In the genomic region with DNA sequence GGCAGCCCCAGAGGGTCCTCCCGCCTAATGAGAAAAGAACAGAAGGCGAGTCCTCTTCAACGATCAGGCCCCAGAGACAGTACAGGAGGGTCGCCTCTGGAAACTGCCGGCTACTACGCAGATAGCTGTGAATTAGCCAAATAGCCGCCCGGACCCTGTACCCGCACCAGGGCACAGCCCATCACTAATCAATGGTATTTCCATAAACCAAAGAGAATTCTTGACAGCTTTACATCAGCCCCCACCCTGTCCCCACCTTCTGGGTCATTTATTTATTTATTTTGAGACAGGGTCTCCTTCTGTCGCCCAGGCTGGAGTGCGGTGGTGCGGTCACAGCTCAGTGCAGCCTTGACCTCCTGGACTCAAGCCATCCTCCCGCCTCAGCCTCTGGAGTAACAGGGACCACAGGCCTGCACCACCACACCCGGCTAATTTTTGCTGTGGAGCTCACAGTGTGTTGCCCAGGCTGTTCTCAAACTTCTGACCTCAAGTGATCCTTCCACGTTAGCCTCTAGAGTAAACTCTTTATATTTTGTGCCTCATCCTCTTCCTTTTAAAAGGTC, we compare ENCODE assay signal across 8 cellular contexts. TPM values are rescaled to one million over a fixed set of nuclear protein-coding genes. Genes with fewer than 3 reads are reported as not detected.
DNase-seq lines count a peak whose midpoint lies in the region; ATAC-seq and TF ChIP-seq lines count a peak whose summit lies in the region.

No MANE protein-coding gene starts in this region.

- H3K79me2 ChIP-seq in Loucy (ENCODE audit: insufficient read depth, low read length) (peaks cover 7% of the 10 kb centered on the region; the same call in 1 of the 2 replicates), neural progenitor cell (ENCODE audit: low read depth) (peaks cover 38% of the 10 kb centered on the region)

- H3K36me3 ChIP-seq in BLaER1 treated with 17β-estradiol and CSF1 and Interleukin-3, amounts not matched to agents 10 nM and 100 nM: no peaks in the 10 kb centered on the region
- H3K36me3 ChIP-seq in Loucy (ENCODE audit: insufficient read depth, low read length): no peaks in the 10 kb centered on the region
- no peaks in the 10 kb centered on the region for H3K36me3 ChIP-seq in effector memory CD4-positive, alpha-beta T cell (ENCODE audit: control insufficient read depth, insufficient read depth, low read length)
- no peaks in the 10 kb centered on the region for H3K36me3 ChIP-seq in neural progenitor cell

- no peak for ATAC-seq in HG02852 (IDR thresholded peaks at IDR 0.05; ENCODE audit: unreplicated experiment)

- H3K9me2 ChIP-seq in Loucy (replicated peaks; ENCODE audit: low read depth, low read length): no peaks in the 10 kb centered on the region

- H3F3A ChIP-seq in Loucy (ENCODE audit: low read depth): no peaks in the 10 kb centered on the region
- H3F3A ChIP-seq in neural progenitor cell (ENCODE audit: low read depth): peaks cover 9% of the 10 kb centered on the region

- peak overlapping the region; percentile 90 for H3K4me3 Mint-ChIP-seq in neural progenitor cell

- H3K36me3 Mint-ChIP-seq in neural progenitor cell: no peaks in the 10 kb centered on the region

- H3K9me3 Mint-ChIP-seq in neural progenitor cell: peaks cover 2% of the 10 kb centered on the region

- peak overlapping the region; percentile 81 to 98 (median 94) for H3K4me3 ChIP-seq in BLaER1 treated with 17β-estradiol and CSF1 and Interleukin-3, amounts not matched to agents 10 nM and 100 nM
- peak overlapping the region; percentile 80 for H3K4me3 ChIP-seq in Loucy (ENCODE audit: low read length, poor library complexity, severe bottlenecking)
- H3K4me3 ChIP-seq in effector memory CD4-positive, alpha-beta T cell (ENCODE audit: insufficient read depth, low read depth, low read length, poor library complexity, severe bottlenecking): peak overlapping the region; percentile 84
- peak overlapping the region; percentile 69 for H3K4me3 ChIP-seq in neural progenitor cell

- H3K27me3 Mint-ChIP-seq in neural progenitor cell (ENCODE audit: insufficient read depth, low read depth): peaks cover 8% of the 10 kb centered on the region

- peaks cover 16% of the 10 kb centered on the region for H3K4me1 Mint-ChIP-seq in neural progenitor cell

- H3K4me1 ChIP-seq in BLaER1 treated with 17β-estradiol and CSF1 and Interleukin-3, amounts not matched to agents 10 nM and 100 nM: peaks cover 55 to 65% (median 62%) of the 10 kb centered on the region in 10 experiments
- no peaks in the 10 kb centered on the region for H3K4me1 ChIP-seq in Loucy (ENCODE audit: insufficient read depth, low read length, poor library complexity, severe bottlenecking)
- H3K4me1 ChIP-seq in effector memory CD4-positive, alpha-beta T cell (ENCODE audit: control insufficient read depth, insufficient read depth, low read length, poor library complexity, severe bottlenecking): peaks cover 10% of the 10 kb centered on the region
- peaks cover 9% of the 10 kb centered on the region for H3K4me1 ChIP-seq in neural progenitor cell

- H3K9ac ChIP-seq in BLaER1 treated with 17β-estradiol and CSF1 and Interleukin-3, amounts not matched to agents 10 nM and 100 nM: peak overlapping the region; percentile 95 to 99 (median 99)
- peak overlapping the region; percentile 94 for H3K9ac ChIP-seq in Loucy (ENCODE audit: low read depth, low read length, poor library complexity, severe bottlenecking)
- peak overlapping the region; percentile 72 for H3K9ac ChIP-seq in neural progenitor cell

- TF ChIP-seq CTCF in Loucy (conservative IDR thresholded peaks at IDR 0.05; ENCODE audit: low read length) (no peak), neural progenitor cell (IDR thresholded peaks at IDR 0.05) (no peak)

- peak overlapping the region; percentile 97 to 100 (median 99) for H3K27ac ChIP-seq in BLaER1 treated with 17β-estradiol and CSF1 and Interleukin-3, amounts not matched to agents 10 nM and 100 nM
- peak overlapping the region; percentile 96 for H3K27ac ChIP-seq in effector memory CD4-positive, alpha-beta T cell (ENCODE audit: insufficient read depth, low read length, poor library complexity, severe bottlenecking)
- no peak overlapping the region for H3K27ac ChIP-seq in neural progenitor cell

- no peak overlapping the region; the same call in 1 of the 2 replicates for H2AFZ ChIP-seq in Loucy (ENCODE audit: low read length)
- peak overlapping the region; percentile 82 for H2AFZ ChIP-seq in neural progenitor cell (replicated peaks)

- H3K9me3 ChIP-seq in BLaER1 treated with 17β-estradiol and CSF1 and Interleukin-3, amounts not matched to agents 10 nM and 100 nM (replicated peaks in 1 of 11): peaks cover 0 to 11% (median 0%) of the 10 kb centered on the region in 11 experiments; a peak in 2 of 22 replicates
- H3K9me3 ChIP-seq in Loucy (ENCODE audit: insufficient read depth, low read depth, low read length): no peaks in the 10 kb centered on the region
- no peaks in the 10 kb centered on the region for H3K9me3 ChIP-seq in effector memory CD4-positive, alpha-beta T cell (ENCODE audit: control insufficient read depth, low read length)
- H3K9me3 ChIP-seq in neural progenitor cell (ENCODE audit: low read depth): no peaks in the 10 kb centered on the region

- H3K27ac Mint-ChIP-seq in neural progenitor cell: peak overlapping the region; percentile 53

- H3K4me2 ChIP-seq in BLaER1 treated with 17β-estradiol and CSF1 and Interleukin-3, amounts not matched to agents 10 nM and 100 nM: peak overlapping the region; percentile 94 to 99 (median 98)
- peak overlapping the region; percentile 69 for H3K4me2 ChIP-seq in Loucy (ENCODE audit: low read depth, low read length, poor library complexity, severe bottlenecking)
- H3K4me2 ChIP-seq in neural progenitor cell: peak overlapping the region; percentile 98

- no peaks in the 10 kb centered on the region for H3K27me3 ChIP-seq in BLaER1 treated with 17β-estradiol and CSF1 and Interleukin-3, amounts not matched to agents 10 nM and 100 nM
- no peaks in the 10 kb centered on the region for H3K27me3 ChIP-seq in Loucy (ENCODE audit: insufficient read depth, low read length, poor library complexity, severe bottlenecking)
- no peaks in the 10 kb centered on the region for H3K27me3 ChIP-seq in effector memory CD4-positive, alpha-beta T cell (replicated peaks; ENCODE audit: control insufficient read depth, insufficient read depth, low read length, poor library complexity, severe bottlenecking)
- H3K27me3 ChIP-seq in neural progenitor cell: no peaks in the 10 kb centered on the region

- DNase-seq in effector memory CD4-positive, alpha-beta T cell: no peak
- DNase-seq in neural progenitor cell (ENCODE audit: low spot score): no peak
- DNase-seq in NCI-H2107 (lab: John Stamatoyannopoulos, UW): no peak
- no peak for DNase-seq in NCI-H2227 (lab: John Stamatoyannopoulos, UW; ENCODE audit: unreplicated experiment)
- DNase-seq in foreskin melanocyte: no peak

- peaks cover 0 to 25% (median 0%) of the 10 kb centered on the region in 11 experiments; a peak in 2 of 22 replicates for H4K20me1 ChIP-seq in BLaER1 treated with 17β-estradiol and CSF1 and Interleukin-3, amounts not matched to agents 10 nM and 100 nM
- H4K20me1 ChIP-seq in Loucy (ENCODE audit: insufficient read depth, low read length, poor library complexity, severe bottlenecking): no peaks in the 10 kb centered on the region
- H4K20me1 ChIP-seq in neural progenitor cell (ENCODE audit: low read depth): no peaks in the 10 kb centered on the region

RNA-seq across cellular contexts. Expression of a gene that starts 0.8 kb away (rescaled TPM):
- 11.5 and 33.4 TPM in 2 replicates for total RNA-seq in neural progenitor cell (ENCODE audit: low replicate concordance)

RNA-seq across cellular contexts. Expression of a gene that starts 13.1 kb away (rescaled TPM):
- not detected in 2 replicates for total RNA-seq in neural progenitor cell (ENCODE audit: low replicate concordance)

RNA-seq across cellular contexts. Expression of a gene that starts 17.5 kb away (rescaled TPM):
- total RNA-seq in neural progenitor cell (ENCODE audit: low replicate concordance): 18.3 and 58.4 TPM in 2 replicates

RNA-seq across cellular contexts. Expression of a gene that starts 31.3 kb away (rescaled TPM):
- total RNA-seq in neural progenitor cell (ENCODE audit: low replicate concordance): 0.28 TPM in 1 of 2 replicates, not detected in the other

RNA-seq across cellular contexts. Expression of a gene that starts 44.8 kb away (rescaled TPM):
- 1.1 TPM in 1 of 2 replicates, not detected in the other for total RNA-seq in neural progenitor cell (ENCODE audit: low replicate concordance)
